In the genomic region with DNA sequence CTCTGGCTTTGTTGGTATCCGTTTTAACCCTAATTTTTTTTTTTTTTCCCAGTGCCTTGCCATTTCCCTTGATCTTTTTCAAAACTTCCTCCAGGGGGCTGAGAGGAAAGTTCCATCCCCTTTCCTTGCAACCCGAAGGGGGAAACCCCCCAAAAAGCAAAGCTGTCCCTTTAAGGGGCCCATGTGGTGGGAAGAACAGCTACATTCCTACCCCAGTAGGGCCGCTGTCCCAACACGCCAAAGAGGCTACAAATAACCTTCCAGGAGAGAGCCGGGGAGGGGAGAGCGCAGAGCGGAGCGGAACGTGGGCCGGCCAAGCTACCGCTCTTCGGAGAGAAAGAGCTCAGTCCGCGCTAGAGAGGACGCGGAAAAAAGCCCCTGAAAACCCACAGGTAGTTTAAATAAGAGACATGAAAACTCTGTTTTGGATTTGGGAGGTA, we compare ENCODE assay signal across 1 cellular context.
TF ChIP-seq lines count a peak whose summit lies in the region.

No MANE protein-coding gene starts in this region.

TF ChIP-seq in endothelial cell of umbilical vein, 7 proteins besides CTCF, POLR2A, EP300 and RAD21:
- TF ChIP-seq JUN (IDR thresholded peaks at IDR 0.05; ENCODE audit: borderline replicate concordance, insufficient read depth, insufficient read length, low read depth), result no peak
- TF ChIP-seq, protein P1, sequence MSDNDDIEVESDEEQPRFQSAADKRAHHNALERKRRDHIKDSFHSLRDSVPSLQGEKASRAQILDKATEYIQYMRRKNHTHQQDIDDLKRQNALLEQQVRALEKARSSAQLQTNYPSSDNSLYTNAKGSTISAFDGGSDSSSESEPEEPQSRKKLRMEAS (IDR thresholded peaks at IDR 0.05; ENCODE audit: insufficient read depth, insufficient read length), result no peak
- no peak for TF ChIP-seq MYC (IDR thresholded peaks at IDR 0.05; ENCODE audit: low read depth, low read length)
- no peak for TF ChIP-seq FOS (IDR thresholded peaks at IDR 0.05; ENCODE audit: borderline replicate concordance, insufficient read depth, low read length)
- no peak for TF ChIP-seq EZH2 (IDR thresholded peaks at IDR 0.05; ENCODE audit: borderline replicate concordance, low read depth, low read length, severe bottlenecking)
- TF ChIP-seq POLR2AphosphoS5 (IDR thresholded peaks at IDR 0.05; ENCODE audit: insufficient read depth, low read depth, low read length), result no peak
- no peak for TF ChIP-seq GATA2 (IDR thresholded peaks at IDR 0.05; ENCODE audit: insufficient read depth, insufficient read length, low read depth, low read length)
